Comparison of ENCODE assay signal across 18 cellular contexts in genomic region chr16:14098081-14098480, GRCh38. TPM values are rescaled to one million over a fixed set of nuclear protein-coding genes. Genes with fewer than 3 reads are reported as not detected.
DNase-seq lines count a peak whose midpoint lies in the region; ATAC-seq, FAIRE-seq and TF ChIP-seq lines count a peak whose summit lies in the region.
"Had no signal": no experiment of that assay in that cellular context is flagged by ENCODE, and none has a peak within 500 bp of the region (broad histone marks: within the 10 kb centered on the region; RNA-seq: fewer than 3 reads in every experiment).

No MANE protein-coding gene starts in this region.

- H3K9me3 ChIP-seq in cardiac muscle cell (ENCODE audit: low read depth) (no peaks in the 10 kb centered on the region), heart right ventricle (no peaks in the 10 kb centered on the region), mucosa of rectum (ENCODE audit: control insufficient read depth in 2 of 2, low read length in 2 of 2) (no peaks in the 10 kb centered on the region), vagina (no peaks in the 10 kb centered on the region)

- H3K27ac ChIP-seq in cardiac muscle cell (peak overlapping the region; percentile 61), heart right ventricle (peak overlapping the region in 1 of 10 donors; percentile 8), mucosa of rectum (ENCODE audit: low read depth in 2 of 2, low read length in 2 of 2) (peak overlapping the region; percentile 38 to 76), vagina (peak overlapping the region; percentile 37)

- ATAC-seq in heart right ventricle = no peak
- ATAC-seq: natural killer cell had no signal

- TF ChIP-seq CTCF in cardiac muscle cell (IDR thresholded peaks at IDR 0.05; ENCODE audit: low read depth, low read length) = no peak
- TF ChIP-seq CTCF in heart right ventricle (IDR thresholded peaks at IDR 0.05) = no peak
- TF ChIP-seq CTCF in epithelial cell of esophagus (IDR thresholded peaks at IDR 0.05; ENCODE audit: insufficient read depth, low read depth, low read length, missing control alignments) = no peak
- TF ChIP-seq CTCF in vagina (IDR thresholded peaks at IDR 0.05) = no peak

- no peak for TF ChIP-seq POLR2A in vagina (IDR thresholded peaks at IDR 0.05)

- H3K4me1 ChIP-seq in cardiac muscle cell (ENCODE audit: low read depth) (peaks cover 74% of the 10 kb centered on the region), heart right ventricle (peaks cover under 1 to 70% (median 46%) of the 10 kb centered on the region in 9 donors), mucosa of rectum (ENCODE audit: control insufficient read depth in 2 of 2, insufficient read depth in 2 of 2, low read length in 2 of 2) (peaks cover 10 to 43% of the 10 kb centered on the region in 2 donors), vagina (peaks cover 70% of the 10 kb centered on the region)

- H3K4me3 ChIP-seq in cardiac muscle cell = no peak overlapping the region
- no peak overlapping the region for H3K4me3 ChIP-seq in heart right ventricle
- H3K4me3 ChIP-seq in epithelial cell of esophagus (ENCODE audit: low read length) = no peak overlapping the region
- H3K4me3 ChIP-seq in mucosa of rectum (ENCODE audit: low read length in 2 of 2) = no peak overlapping the region
- no peak overlapping the region for H3K4me3 ChIP-seq in vagina

- no peak for DNase-seq in cardiac muscle cell (ENCODE audit: low read depth in 1 of 2, low spot score in 1 of 2)
- DNase-seq in heart right ventricle = no peak
- peak; percentile 33 for DNase-seq in epithelial cell of esophagus (ENCODE audit: low read depth)
- DNase-seq in vagina (ENCODE audit: extremely low spot score in 2 of 2) = no peak
- DNase-seq in stimulated activated CD4-positive, alpha-beta T cell treated with anti-CD3 and anti-CD28 coated beads, Interleukin-15, amount 100 ng/mL, for 24 hours = no peak
- no peak for DNase-seq in NCI-H82 treated with DMSO at 0.1 percent for 48 hours (lab: John Stamatoyannopoulos, UW; ENCODE audit: unreplicated experiment)
- DNase-seq in frontal cortex (ENCODE audit: low spot score in 2 of 2) = no peak
- DNase-seq: activated B cell treated with CpG ODN at 0.5 μM for 24 hours; activated naive CD4-positive, alpha-beta T cell; effector memory CD4-positive, alpha-beta T cell; IMR-90; islet precursor cell; natural killer cell; OCI-M1; stimulated activated CD4-positive, alpha-beta T cell treated with anti-CD3 and anti-CD28 coated beads, Interleukin-4, amount 100 ng/mL, for 1 hour; SW 1271 had no signal

- H3K27me3 ChIP-seq in cardiac muscle cell (no peaks in the 10 kb centered on the region), heart right ventricle (no peaks in the 10 kb centered on the region), mucosa of rectum (ENCODE audit: control insufficient read depth in 2 of 2, insufficient read depth in 2 of 2, low read length in 2 of 2) (no peaks in the 10 kb centered on the region), vagina (no peaks in the 10 kb centered on the region)

- no peak for FAIRE-seq in frontal cortex (lab: Jason Lieb, UNC)
- FAIRE-seq: urothelium cell line had no signal

- H3K36me3 ChIP-seq in cardiac muscle cell (no peaks in the 10 kb centered on the region), heart right ventricle (no peaks in the 10 kb centered on the region), mucosa of rectum (ENCODE audit: control insufficient read depth in 2 of 2, insufficient read depth in 2 of 2, low read length in 2 of 2) (no peaks in the 10 kb centered on the region), vagina (no peaks in the 10 kb centered on the region)

- intact Hi-C loops in heart right ventricle (cut with DNase I) (loop anchor here in 1 of 10 donors (10.0 kb wide), 1 partner anchor 87 kb away; no protein-coding TSS in a partner anchor), vagina (cut with DNase I) (no loop called here)

- H3K9ac ChIP-seq in mucosa of rectum (ENCODE audit: low read depth in 1 of 2, low read length in 2 of 2) = no peak overlapping the region

- WGBS in heart right ventricle, 2 donors = 47 to 51% methylated on average over 2 of the region's 2 CpGs

RNA-seq across cellular contexts. Expression of gene MRTFB, which starts 27.0 kb away (rescaled TPM):
- total RNA-seq in cardiac muscle cell (14.2 and 27.9 TPM in 2 replicates), heart right ventricle (10 to 100 TPM; 20.9 to 41.8 (median 33.0) TPM), vagina (103 TPM), frontal cortex (37.5 TPM)
- polyA plus RNA-seq in cardiac muscle cell (9.4 and 17.8 TPM in 2 replicates), heart right ventricle (10 to 100 TPM in 1 of 2 donors, 1 to 10 TPM in 1; 4.1 to 10.5 TPM)
